Comparison of ENCODE assay signal across 11 cellular contexts in genomic region chr6:161001421-161001820, GRCh38. TPM values are rescaled to one million over a fixed set of nuclear protein-coding genes. Genes with fewer than 3 reads are reported as not detected.
DNase-seq lines count a peak whose midpoint lies in the region; ATAC-seq, FAIRE-seq and TF ChIP-seq lines count a peak whose summit lies in the region.
"Had no signal": no experiment of that assay in that cellular context is flagged by ENCODE, and none has a peak within 500 bp of the region (broad histone marks: within the 10 kb centered on the region; RNA-seq: fewer than 3 reads in every experiment).

No MANE protein-coding gene starts in this region.

- peak; percentile 64 for DNase-seq in DMS153 (lab: John Stamatoyannopoulos, UW)
- peak; percentile 43 for DNase-seq in NCI-H1092 (lab: John Stamatoyannopoulos, UW)
- DNase-seq in NOMO-1 treated with DMSO at 0.1 percent for 48 hours (lab: John Stamatoyannopoulos, UW; ENCODE audit: unreplicated experiment), result peak; percentile 63
- no peak for DNase-seq in keratinocyte (ENCODE audit: low read depth, low spot score)
- DNase-seq in cerebellar cortex (ENCODE audit: low spot score), result no peak
- no peak for DNase-seq in transverse colon
- DNase-seq in middle frontal gyrus (ENCODE audit: extremely low spot score, low spot score), result no peak
- DNase-seq: NCI-H526 treated with DMSO at 0.1 percent for 48 hours, occipital lobe had no signal

- peak overlapping the region; percentile 22 for H3K4me2 ChIP-seq in keratinocyte (ENCODE audit: control insufficient read depth, extremely low read depth, insufficient read depth, low read depth, low read length)

- no peaks in the 10 kb centered on the region for H4K20me1 ChIP-seq in keratinocyte (ENCODE audit: control insufficient read depth, extremely low read depth, insufficient read depth, low read length)

- WGBS in transverse colon (ENCODE audit: low coverage in 1 of 2), 2 donors, result 46 to 54% methylated on average over 3 to 4 of the region's 4 CpGs

- dilution Hi-C loops in keratinocyte (cut with MboI; ENCODE audit: extremely low pct_ligation_motif_present, low sequenced_read_pairs), result no loop called here

- no peak for TF ChIP-seq POLR2A in transverse colon (IDR thresholded peaks at IDR 0.05)

- ATAC-seq in GM19452 (IDR thresholded peaks at IDR 0.05; ENCODE audit: unreplicated experiment), result no peak
- ATAC-seq: stimulated activated memory B cell treated with anti-CD40 and anti-IgM and Interleukin-4, amounts not matched to agents 10 μg/mL and 1 μg/mL and 100 μg/mL, for 72 hours had no signal

- TF ChIP-seq EP300 in transverse colon (IDR thresholded peaks at IDR 0.05; ENCODE audit: low read depth), result no peak

- peak; percentile 67 for FAIRE-seq in keratinocyte (lab: Jason Lieb, UNC)

- TF ChIP-seq CTCF in keratinocyte (optimal IDR thresholded peaks at IDR 0.05 in 1 of 3, IDR thresholded peaks at IDR 0.05 in 1 of 3, conservative IDR thresholded peaks at IDR 0.05 in 1 of 3; ENCODE audit: extremely low read depth in 1 of 3, insufficient read depth in 2 of 3, low read length in 3 of 3) (no peak), transverse colon (IDR thresholded peaks at IDR 0.05) (no peak)

- H3K9me1 ChIP-seq in keratinocyte (ENCODE audit: control insufficient read depth, extremely low read depth, insufficient read depth, low read length), result no peaks in the 10 kb centered on the region

- no peaks in the 10 kb centered on the region for H3K27me3 ChIP-seq in keratinocyte (ENCODE audit: control insufficient read depth, extremely low read depth, insufficient read depth, low read length)
- H3K27me3 ChIP-seq in transverse colon, result no peaks in the 10 kb centered on the region

- peaks cover 66% of the 10 kb centered on the region for H3K79me2 ChIP-seq in keratinocyte (ENCODE audit: control insufficient read depth, insufficient read depth, low read length)

- H3K36me3 ChIP-seq in keratinocyte (ENCODE audit: control insufficient read depth in 2 of 2, extremely low read depth in 1 of 2, insufficient read depth in 2 of 2, low read length in 2 of 2), result peaks cover 0 to 5% of the 10 kb centered on the region in 2 experiments
- no peaks in the 10 kb centered on the region for H3K36me3 ChIP-seq in transverse colon

- H3K4me3 ChIP-seq in keratinocyte (ENCODE audit: control insufficient read depth in 2 of 3, extremely low read depth in 1 of 3, insufficient read depth in 2 of 3, low read depth in 1 of 3, low read length in 3 of 3) (no peak overlapping the region), transverse colon (no peak overlapping the region)

- no peak overlapping the region for H2AFZ ChIP-seq in keratinocyte (ENCODE audit: control insufficient read depth, low read length)

- in situ Hi-C loops in transverse colon (cut with MboI; ENCODE audit: low pct_ligation_motif_present in 1 of 4, low pct_unique_long_range_greater_than_20kb in 1 of 4, low sequenced_read_pairs in 3 of 4), result no loop called here

- H3K27ac ChIP-seq in keratinocyte (ENCODE audit: control insufficient read depth, insufficient read depth, low read length), result no peak overlapping the region
- H3K27ac ChIP-seq in transverse colon, result no peak overlapping the region

- H3K4me1 ChIP-seq in keratinocyte (ENCODE audit: control insufficient read depth, extremely low read depth, insufficient read depth, low read length) (peaks cover 17% of the 10 kb centered on the region), transverse colon (peaks cover 0 to 14% (median 6%) of the 10 kb centered on the region in 4 donors)

- H3K9ac ChIP-seq in keratinocyte (ENCODE audit: control insufficient read depth, extremely low read depth, insufficient read depth, low read length), result no peak overlapping the region

- intact Hi-C loops in transverse colon (cut with DNase I; ENCODE audit: low total_unique reads), result no loop called here

- no peaks in the 10 kb centered on the region for H3K9me3 ChIP-seq in keratinocyte (ENCODE audit: control insufficient read depth, low read depth, low read length)
- no peaks in the 10 kb centered on the region for H3K9me3 ChIP-seq in transverse colon

RNA-seq across cellular contexts. Expression of gene MAP3K4, which starts 9.9 kb away (rescaled TPM):
- polyA plus RNA-seq in keratinocyte, result 9.0 to 12.8 TPM (median 11.8 TPM) in 3 replicates
- 16.1 TPM for polyA plus RNA-seq in keratinocyte (2011; ENCODE audit: low read depth)
- polyA plus RNA-seq in keratinocyte (2011; cell fraction: cytosol; rRNA removed), result 6.2 and 8.5 TPM in 2 replicates
- 22.1 and 25.2 TPM in 2 replicates for polyA plus RNA-seq in keratinocyte (2011; cell fraction: nucleus; rRNA removed)
- 12.7 and 14.7 TPM in 2 replicates for polyA plus RNA-seq in keratinocyte (2012; ENCODE audit: low replicate concordance)
- polyA minus RNA-seq in keratinocyte, result 8.5 to 23.7 TPM (median 14.8 TPM) in 3 replicates
- 13.8 TPM for polyA minus RNA-seq in keratinocyte (2011; cell fraction: cytosol; rRNA and poly(A)+ RNA removed)
- 18.1 and 35.6 TPM in 2 replicates for polyA minus RNA-seq in keratinocyte (2011; cell fraction: nucleus; rRNA and poly(A)+ RNA removed)
- 10 to 100 TPM; 17.2 to 35.2 (median 23.7) TPM for total RNA-seq in transverse colon

Comparison
In these comparisons a context has a peak if more than half of its experiments do, and no peak if none do; other contexts are left out.
1. DNase-seq: peak in DMS153 (single experiment), NCI-H1092 (single experiment) and NOMO-1 treated with DMSO at 0.1 percent for 48 hours (single experiment); none in keratinocyte (single experiment), cerebellar cortex (single experiment), transverse colon (single experiment) and middle frontal gyrus (single experiment).